Comparison of ENCODE assay signal across 12 cellular contexts in genomic region chr2:159497857-159498256, GRCh38.
DNase-seq lines count a peak whose midpoint lies in the region; FAIRE-seq and TF ChIP-seq lines count a peak whose summit lies in the region.
"Had no signal": no experiment of that assay in that cellular context is flagged by ENCODE, and none has a peak within 500 bp of the region (broad histone marks: within the 10 kb centered on the region; RNA-seq: fewer than 3 reads in every experiment).

No MANE protein-coding gene starts in this region.

- H3K27me3 Mint-ChIP-seq in HFFc6 (ENCODE audit: insufficient read depth): no peaks in the 10 kb centered on the region; the same call in 1 of the 2 replicates
- no peaks in the 10 kb centered on the region for H3K27me3 Mint-ChIP-seq in astrocyte (ENCODE audit: low read depth, unreplicated experiment)
- no peaks in the 10 kb centered on the region for H3K27me3 Mint-ChIP-seq in activated T-helper 1 cell treated with anti-CD3 and anti-CD28 coated beads, Interleukin-12 subunit alpha, Interleukin-12 subunit beta, Interleukin-2, Interleukin-4 antibody, amounts not matched to agents 30 ng/mL and 10 ng/mL and 1 ng/mL, durations not matched to agents 14 hours and 24 hours and 36 hours (ENCODE audit: insufficient read depth)

- H2AFZ ChIP-seq in ACC112 (ENCODE audit: low read length, unreplicated experiment): no peak overlapping the region
- H2AFZ ChIP-seq in astrocyte (ENCODE audit: low read depth, low read length): no peak overlapping the region
- H2AFZ ChIP-seq: parathyroid adenoma had no signal

- H3K9ac ChIP-seq in astrocyte (ENCODE audit: low read length): no peak overlapping the region
- H3K9ac ChIP-seq: parathyroid adenoma had no signal

- FAIRE-seq in astrocyte (lab: Jason Lieb, UNC): no peak

- H3K9me3 ChIP-seq in astrocyte (ENCODE audit: insufficient read depth, low read depth, low read length): no peaks in the 10 kb centered on the region
- H3K9me3 ChIP-seq in WERI-Rb-1 (ENCODE audit: severe bottlenecking): peaks cover 3% of the 10 kb centered on the region

- H3K79me2 ChIP-seq in ACC112 (ENCODE audit: control insufficient read depth, insufficient read depth, low read length, unreplicated experiment) (no peaks in the 10 kb centered on the region), astrocyte (ENCODE audit: insufficient read depth, low read length) (peaks cover 8% of the 10 kb centered on the region)

- H3K27ac Mint-ChIP-seq in HFFc6 (peak overlapping the region; percentile 88), astrocyte (ENCODE audit: unreplicated experiment) (peak overlapping the region; percentile 89)
- H3K27ac Mint-ChIP-seq in activated T-helper 1 cell treated with anti-CD3 and anti-CD28 coated beads, Interleukin-12 subunit alpha, Interleukin-12 subunit beta, Interleukin-2, Interleukin-4 antibody, amounts not matched to agents 30 ng/mL and 10 ng/mL and 1 ng/mL, durations not matched to agents 14 hours and 24 hours and 36 hours: no peak overlapping the region

- intact Hi-C loops in activated T-helper 1 cell treated with anti-CD3 and anti-CD28 coated beads, Interleukin-12 subunit alpha, Interleukin-12 subunit beta, Interleukin-2, Interleukin-4 antibody, amounts not matched to agents 30 ng/mL and 10 ng/mL and 1 ng/mL, durations not matched to agents 14 hours and 24 hours and 36 hours (cut with micrococcal nuclease): no loop called here

- H3K36me3 Mint-ChIP-seq in HFFc6 (ENCODE audit: low read depth): peaks cover 11% of the 10 kb centered on the region
- H3K36me3 Mint-ChIP-seq in astrocyte (ENCODE audit: low read depth, unreplicated experiment): peaks cover 6% of the 10 kb centered on the region
- H3K36me3 Mint-ChIP-seq in activated T-helper 1 cell treated with anti-CD3 and anti-CD28 coated beads, Interleukin-12 subunit alpha, Interleukin-12 subunit beta, Interleukin-2, Interleukin-4 antibody, amounts not matched to agents 30 ng/mL and 10 ng/mL and 1 ng/mL, durations not matched to agents 14 hours and 24 hours and 36 hours (ENCODE audit: low read depth): peaks cover 4% of the 10 kb centered on the region

- no peak overlapping the region for H3K4me3 ChIP-seq in ACC112 (ENCODE audit: low read depth, low read length)
- no peak overlapping the region for H3K4me3 ChIP-seq in astrocyte (ENCODE audit: insufficient read depth, low read depth, low read length)
- H3K4me3 ChIP-seq in WERI-Rb-1 (ENCODE audit: low read depth, low read length): no peak overlapping the region

- H3K4me1 Mint-ChIP-seq in HFFc6 (ENCODE audit: low read depth) (peaks cover 25% of the 10 kb centered on the region), astrocyte (ENCODE audit: low read depth, unreplicated experiment) (peaks cover 11% of the 10 kb centered on the region)
- H3K4me1 Mint-ChIP-seq in activated T-helper 1 cell treated with anti-CD3 and anti-CD28 coated beads, Interleukin-12 subunit alpha, Interleukin-12 subunit beta, Interleukin-2, Interleukin-4 antibody, amounts not matched to agents 30 ng/mL and 10 ng/mL and 1 ng/mL, durations not matched to agents 14 hours and 24 hours and 36 hours (ENCODE audit: low read depth): peaks cover 11% of the 10 kb centered on the region

- H3K9me3 Mint-ChIP-seq in HFFc6 (no peaks in the 10 kb centered on the region), astrocyte (ENCODE audit: unreplicated experiment) (no peaks in the 10 kb centered on the region)
- no peaks in the 10 kb centered on the region for H3K9me3 Mint-ChIP-seq in activated T-helper 1 cell treated with anti-CD3 and anti-CD28 coated beads, Interleukin-12 subunit alpha, Interleukin-12 subunit beta, Interleukin-2, Interleukin-4 antibody, amounts not matched to agents 30 ng/mL and 10 ng/mL and 1 ng/mL, durations not matched to agents 14 hours and 24 hours and 36 hours

- no peak for DNase-seq in HFFc6
- DNase-seq in astrocyte (ENCODE audit: low read depth): no peak
- peak; percentile 5 to 28 for DNase-seq in lung microvascular endothelial cell (ENCODE audit: low read depth in 2 of 2)
- no peak for DNase-seq in glomerular visceral epithelial cell (ENCODE audit: extremely low spot score)
- no peak for DNase-seq in activated effector memory CD4-positive, alpha-beta T cell treated with anti-CD3 and anti-CD28 coated beads, Interleukin-2, amount 50 U/mL, for 16 hours
- DNase-seq in activated T-helper 1 cell treated with anti-CD3 and anti-CD28 coated beads, Interleukin-12 subunit alpha, Interleukin-12 subunit beta, Interleukin-2, Interleukin-4 antibody, amounts not matched to agents 30 ng/mL and 10 ng/mL and 1 ng/mL, durations not matched to agents 14 hours and 24 hours and 36 hours (ENCODE audit: low spot score): no peak
- no peak for DNase-seq in WERI-Rb-1
- DNase-seq: activated gamma-delta T cell treated with Interleukin-2 at 50 U/mL for 16 hours; C1 segment of cervical spinal cord; effector CD8-positive, alpha-beta T cell had no signal

- no peaks in the 10 kb centered on the region for H3K27me3 ChIP-seq in ACC112 (ENCODE audit: insufficient read depth, low read length)
- H3K27me3 ChIP-seq in astrocyte (ENCODE audit: insufficient read depth, low read length): no peaks in the 10 kb centered on the region
- H3K27me3 ChIP-seq in WERI-Rb-1 (ENCODE audit: insufficient read depth, low read depth, severe bottlenecking): no peaks in the 10 kb centered on the region

- H3K36me3 ChIP-seq in ACC112 (ENCODE audit: insufficient read depth, low read length) (no peaks in the 10 kb centered on the region), astrocyte (ENCODE audit: insufficient read depth, low read length) (no peaks in the 10 kb centered on the region), WERI-Rb-1 (peaks cover 10% of the 10 kb centered on the region)

- H4K20me1 ChIP-seq in astrocyte (ENCODE audit: insufficient read depth, low read length): peaks cover 5% of the 10 kb centered on the region

- H3K4me2 ChIP-seq in astrocyte (ENCODE audit: low read length): peak overlapping the region; percentile 23

- H3K27ac ChIP-seq in ACC112 (ENCODE audit: low read depth, low read length): peak overlapping the region; percentile 70
- H3K27ac ChIP-seq in astrocyte (ENCODE audit: low read depth, low read length): peak overlapping the region; percentile 49
- H3K27ac ChIP-seq in WERI-Rb-1: no peak overlapping the region
- H3K27ac ChIP-seq: parathyroid adenoma had no signal

- H3K4me1 ChIP-seq in ACC112 (ENCODE audit: control insufficient read depth, insufficient read depth, low read length, unreplicated experiment) (peaks cover 13% of the 10 kb centered on the region), astrocyte (ENCODE audit: insufficient read depth, low read length) (peaks cover 8% of the 10 kb centered on the region)
- H3K4me1 ChIP-seq: parathyroid adenoma had no signal

- H3K4me3 Mint-ChIP-seq in HFFc6 (peak overlapping the region; percentile 42; the same call in 1 of the 2 replicates), astrocyte (ENCODE audit: unreplicated experiment) (no peak overlapping the region)
- no peak overlapping the region for H3K4me3 Mint-ChIP-seq in activated T-helper 1 cell treated with anti-CD3 and anti-CD28 coated beads, Interleukin-12 subunit alpha, Interleukin-12 subunit beta, Interleukin-2, Interleukin-4 antibody, amounts not matched to agents 30 ng/mL and 10 ng/mL and 1 ng/mL, durations not matched to agents 14 hours and 24 hours and 36 hours

- TF ChIP-seq CTCF in HFFc6 (IDR thresholded peaks at IDR 0.05): no peak
- TF ChIP-seq CTCF in astrocyte (IDR thresholded peaks at IDR 0.05; ENCODE audit: insufficient read depth, low read depth, low read length): no peak
- TF ChIP-seq CTCF in WERI-Rb-1 (IDR thresholded peaks at IDR 0.05; ENCODE audit: low read depth, low read length): no peak

Comparison
In these comparisons a context has a peak if more than half of its experiments do, and no peak if none do; other contexts are left out.
1. DNase-seq: peak in lung microvascular endothelial cell (2 of 2); none in HFFc6 (single experiment), astrocyte (single experiment), glomerular visceral epithelial cell (single experiment), activated effector memory CD4-positive, alpha-beta T cell treated with anti-CD3 and anti-CD28 coated beads, Interleukin-2, amount 50 U/mL, for 16 hours (single experiment), activated T-helper 1 cell treated with anti-CD3 and anti-CD28 coated beads, Interleukin-12 subunit alpha, Interleukin-12 subunit beta, Interleukin-2, Interleukin-4 antibody, amounts not matched to agents 30 ng/mL and 10 ng/mL and 1 ng/mL, durations not matched to agents 14 hours and 24 hours and 36 hours (single experiment) and WERI-Rb-1 (single experiment).